Comparison of ENCODE assay signal across 16 cellular contexts in the genomic region with DNA sequence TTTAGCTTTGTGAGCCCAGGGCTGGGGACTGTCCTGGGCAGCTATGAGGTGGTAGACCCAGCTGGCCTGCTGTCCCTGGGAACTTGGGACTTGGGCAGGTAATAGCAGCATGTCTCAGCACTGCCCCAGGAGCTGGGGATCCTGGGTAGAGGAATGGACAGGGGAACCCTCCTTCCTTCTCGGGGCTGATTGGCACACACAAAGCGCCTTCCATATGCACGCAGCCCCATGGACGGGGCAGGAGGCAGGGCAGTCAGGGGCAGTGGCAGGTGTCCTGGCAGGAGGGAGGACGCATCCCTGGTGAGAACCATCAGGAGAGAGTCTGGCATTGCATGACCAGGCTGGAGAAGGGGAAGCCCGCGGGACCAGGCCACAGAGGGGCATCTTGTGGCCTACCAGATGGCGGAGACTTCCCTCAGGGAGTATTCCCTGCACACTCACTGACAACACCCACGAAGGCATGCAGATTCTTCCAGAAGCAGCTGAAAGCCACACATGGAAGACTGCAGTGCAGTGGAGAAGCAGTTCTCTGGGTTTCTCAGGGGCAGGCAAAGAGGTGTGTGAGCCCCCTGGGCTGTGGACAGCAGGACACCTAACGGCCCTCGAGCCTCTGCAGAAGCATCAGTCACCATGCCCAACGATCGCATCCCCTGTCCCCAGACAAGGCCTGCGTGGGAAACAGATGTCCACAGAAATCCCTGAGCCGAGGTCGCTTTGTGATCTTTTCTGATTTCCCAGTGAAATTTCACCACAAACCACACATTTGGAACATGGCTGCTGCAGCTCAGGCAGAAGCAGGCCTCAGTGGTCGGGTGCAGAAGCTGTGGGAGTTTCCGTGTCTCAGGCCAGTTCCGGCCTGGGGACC. TPM values are rescaled to one million over a fixed set of nuclear protein-coding genes. Genes with fewer than 3 reads are reported as not detected.
DNase-seq lines count a peak whose midpoint lies in the region; ATAC-seq and TF ChIP-seq lines count a peak whose summit lies in the region.
"Had no signal": no experiment of that assay in that cellular context is flagged by ENCODE, and none has a peak within 500 bp of the region (broad histone marks: within the 10 kb centered on the region; RNA-seq: fewer than 3 reads in every experiment).

No MANE protein-coding gene starts in this region.

- H3K36me3 ChIP-seq in PC-3 (ENCODE audit: low read depth, low read length): no peaks in the 10 kb centered on the region
- no peaks in the 10 kb centered on the region for H3K36me3 ChIP-seq in left lung
- no peaks in the 10 kb centered on the region for H3K36me3 ChIP-seq in stomach
- H3K36me3 ChIP-seq: neutrophil, Peyer's patch had no signal

- H3K4me2 ChIP-seq in PC-3 (ENCODE audit: low read length): peak overlapping the region; percentile 22; the same call in 1 of the 2 replicates
- H3K4me2 ChIP-seq: smooth muscle cell had no signal

- H3K4me3 Mint-ChIP-seq in activated CD8-positive, alpha-beta T cell treated with anti-CD3 and anti-CD28 coated beads, Interleukin-2, amount 10 ng/mL, durations not matched to agents 7 days and 5 days: no peak overlapping the region
- no peak overlapping the region for H3K4me3 Mint-ChIP-seq in activated CD8-positive, alpha-beta T cell treated with anti-CD3 and anti-CD28 coated beads for 36 hours

- H3K4me1 ChIP-seq in PC-3 (ENCODE audit: insufficient read depth, low read length) (peaks cover 26% of the 10 kb centered on the region), left lung (peaks cover 8 to 14% of the 10 kb centered on the region in 2 donors), stomach (peaks cover 15 to 54% (median 26%) of the 10 kb centered on the region in 4 donors)

- no peak overlapping the region for H2AFZ ChIP-seq in PC-3 (ENCODE audit: low read length)

- no peak overlapping the region for H3K27ac Mint-ChIP-seq in activated CD8-positive, alpha-beta T cell treated with anti-CD3 and anti-CD28 coated beads, Interleukin-2, amount 10 ng/mL, durations not matched to agents 7 days and 5 days
- no peak overlapping the region for H3K27ac Mint-ChIP-seq in activated CD8-positive, alpha-beta T cell treated with anti-CD3 and anti-CD28 coated beads for 36 hours

- peaks cover 35% of the 10 kb centered on the region for H3K27me3 Mint-ChIP-seq in activated CD8-positive, alpha-beta T cell treated with anti-CD3 and anti-CD28 coated beads, Interleukin-2, amount 10 ng/mL, durations not matched to agents 7 days and 5 days (ENCODE audit: low read depth)
- H3K27me3 Mint-ChIP-seq in activated CD8-positive, alpha-beta T cell treated with anti-CD3 and anti-CD28 coated beads for 36 hours: peaks cover 13% of the 10 kb centered on the region

- no peak overlapping the region for H3K9ac ChIP-seq in PC-3 (ENCODE audit: low read length)

- no peaks in the 10 kb centered on the region for H3K9me2 ChIP-seq in PC-3 (replicated peaks; ENCODE audit: low read length)

- H3F3A ChIP-seq in PC-3 (ENCODE audit: low read length, unreplicated experiment): peaks cover 5% of the 10 kb centered on the region

- WGBS in stomach, 5 donors: 82 to 91% (median 86%) methylated on average over 17 to 19 of the region's 19 CpGs

- peak; percentile 17 for DNase-seq in activated CD8-positive, alpha-beta T cell treated with anti-CD3 and anti-CD28 coated beads, Interleukin-2, amount 10 ng/mL, durations not matched to agents 7 days and 5 days
- no peak for DNase-seq in activated CD8-positive, alpha-beta T cell treated with anti-CD3 and anti-CD28 coated beads for 36 hours
- DNase-seq in PC-3 (no peak), left lung (peak; percentile 29 to 43), stomach (peak; percentile 23), NCI-H1930 (lab: John Stamatoyannopoulos, UW) (no peak), activated gamma-delta T cell treated with Interleukin-2 at 50 U/mL for 16 hours (no peak)
- DNase-seq: ACHN, Calu3, NCI-H524 treated with DMSO at 0.1 percent for 48 hours had no signal

- TF ChIP-seq CTCF in activated CD8-positive, alpha-beta T cell treated with anti-CD3 and anti-CD28 coated beads for 36 hours (IDR thresholded peaks at IDR 0.05): no peak
- TF ChIP-seq CTCF in PC-3 (conservative IDR thresholded peaks at IDR 0.05; ENCODE audit: low read depth, low read length) (no peak), left lung (IDR thresholded peaks at IDR 0.05) (no peak), stomach (IDR thresholded peaks at IDR 0.05) (no peak)

- H3K9me3 ChIP-seq in PC-3 (ENCODE audit: low read length) (no peaks in the 10 kb centered on the region), left lung (no peaks in the 10 kb centered on the region), stomach (no peaks in the 10 kb centered on the region)
- H3K9me3 ChIP-seq: neutrophil, Peyer's patch had no signal

- peaks cover 30% of the 10 kb centered on the region for H3K4me1 Mint-ChIP-seq in activated CD8-positive, alpha-beta T cell treated with anti-CD3 and anti-CD28 coated beads, Interleukin-2, amount 10 ng/mL, durations not matched to agents 7 days and 5 days (ENCODE audit: low read depth)
- peaks cover 28% of the 10 kb centered on the region for H3K4me1 Mint-ChIP-seq in activated CD8-positive, alpha-beta T cell treated with anti-CD3 and anti-CD28 coated beads for 36 hours (ENCODE audit: low read depth)

- no TSS peak for BruUV-seq in PC-3 (replicated peaks; lab: Mats Ljungman, UMichigan)

- CTCF ChIA-PET in activated CD8-positive, alpha-beta T cell treated with anti-CD3 and anti-CD28 coated beads, Interleukin-2, amount 10 ng/mL, durations not matched to agents 7 days and 5 days (lab: Charles Lee): interaction anchor here (1.4 kb wide), 1 partner anchor 78 kb away, joined by 6 read pairs; no protein-coding TSS in a partner anchor
- CTCF ChIA-PET in activated CD8-positive, alpha-beta T cell treated with anti-CD3 and anti-CD28 coated beads for 36 hours (lab: Charles Lee): interaction anchor here (0.7 to 1.0 kb wide), 3 partner anchors 17 to 78 kb away, joined by 3 read pairs; no protein-coding TSS in a partner anchor
- CTCF ChIA-PET in PC-3 (lab: Charles Lee): no interaction called here

- intact Hi-C loops in activated CD8-positive, alpha-beta T cell treated with anti-CD3 and anti-CD28 coated beads for 36 hours (cut with micrococcal nuclease): no loop called here
- intact Hi-C loops in PC-3 (cut with micrococcal nuclease) (loop anchor here (5.0 to 10.0 kb wide), 2 partner anchors 69 to 163 kb away; no protein-coding TSS in a partner anchor), left lung (cut with DNase I) (no loop called here), stomach (cut with DNase I; ENCODE audit: low total_unique reads) (no loop called here)

- POLR2A ChIA-PET in activated CD8-positive, alpha-beta T cell treated with anti-CD3 and anti-CD28 coated beads, Interleukin-2, amount 10 ng/mL, durations not matched to agents 7 days and 5 days (lab: Charles Lee): no interaction called here
- POLR2A ChIA-PET in activated CD8-positive, alpha-beta T cell treated with anti-CD3 and anti-CD28 coated beads for 36 hours (lab: Charles Lee): no interaction called here
- POLR2A ChIA-PET in PC-3 (lab: Charles Lee; ENCODE audit: unreplicated experiment): no interaction called here

- no peaks in the 10 kb centered on the region for H3K9me3 Mint-ChIP-seq in activated CD8-positive, alpha-beta T cell treated with anti-CD3 and anti-CD28 coated beads, Interleukin-2, amount 10 ng/mL, durations not matched to agents 7 days and 5 days (ENCODE audit: insufficient read depth)
- H3K9me3 Mint-ChIP-seq in activated CD8-positive, alpha-beta T cell treated with anti-CD3 and anti-CD28 coated beads for 36 hours: no peaks in the 10 kb centered on the region

- no peak overlapping the region for H3K4me3 ChIP-seq in PC-3 (ENCODE audit: low read length)
- H3K4me3 ChIP-seq in left lung: no peak overlapping the region
- H3K4me3 ChIP-seq in stomach: no peak overlapping the region
- H3K4me3 ChIP-seq: Peyer's patch, smooth muscle cell had no signal

- TF ChIP-seq POLR2A in stomach (IDR thresholded peaks at IDR 0.05): no peak

- H3K27me3 ChIP-seq in PC-3 (ENCODE audit: low read length) (peaks cover 44% of the 10 kb centered on the region), left lung (peaks cover 7 to 35% of the 10 kb centered on the region in 2 donors), stomach (peaks cover 0 to 44% (median 14%) of the 10 kb centered on the region in 3 donors)
- H3K27me3 ChIP-seq: Peyer's patch had no signal

- no peak for TF ChIP-seq EP300 in stomach (IDR thresholded peaks at IDR 0.05)

- no peaks in the 10 kb centered on the region for H3K36me3 Mint-ChIP-seq in activated CD8-positive, alpha-beta T cell treated with anti-CD3 and anti-CD28 coated beads, Interleukin-2, amount 10 ng/mL, durations not matched to agents 7 days and 5 days (ENCODE audit: low read depth)
- H3K36me3 Mint-ChIP-seq in activated CD8-positive, alpha-beta T cell treated with anti-CD3 and anti-CD28 coated beads for 36 hours (ENCODE audit: low read depth): no peaks in the 10 kb centered on the region

- H4K20me1 ChIP-seq in PC-3 (ENCODE audit: low read length): no peaks in the 10 kb centered on the region

- no peak for ATAC-seq in activated CD8-positive, alpha-beta T cell treated with anti-CD3 and anti-CD28 coated beads, Interleukin-2, amount 10 ng/mL, durations not matched to agents 7 days and 5 days
- ATAC-seq in activated CD8-positive, alpha-beta T cell treated with anti-CD3 and anti-CD28 coated beads for 36 hours: no peak
- ATAC-seq in PC-3 (no peak), left lung (no peak), HG03159 (IDR thresholded peaks at IDR 0.05; ENCODE audit: unreplicated experiment) (no peak)
- ATAC-seq: esophagus mucosa, left colon had no signal

- no peaks in the 10 kb centered on the region for H3K79me2 ChIP-seq in PC-3 (ENCODE audit: low read length)

- H3K27ac ChIP-seq in PC-3 (ENCODE audit: low read length) (no peak overlapping the region), left lung (no peak overlapping the region), stomach (no peak overlapping the region)
- H3K27ac ChIP-seq: neutrophil, Peyer's patch had no signal

RNA-seq across cellular contexts. Expression of a gene that starts 7.0 kb away (rescaled TPM):
- 1 to 10 TPM; 1.3 to 3.2 TPM for total RNA-seq in activated CD8-positive, alpha-beta T cell treated with anti-CD3 and anti-CD28 coated beads, Interleukin-2, amount 10 ng/mL, durations not matched to agents 7 days and 5 days
- 1 to 10 TPM; 1.5 to 2.3 TPM for total RNA-seq in activated CD8-positive, alpha-beta T cell treated with anti-CD3 and anti-CD28 coated beads for 36 hours
- total RNA-seq in PC-3 (2014; rRNA removed) (1.6 and 6.7 TPM in 2 replicates), left lung (10 to 100 TPM; 31.6 to 61.5 TPM), stomach (10 to 100 TPM in 1 of 5 donors, 1 to 10 TPM in 2, not detected in 2; 1.8 to 13.6 (median 4.4) TPM)
- 10 to 100 TPM in 2 of 3 donors, 1 to 10 TPM in 1; 5.3 to 12.8 (median 10.5) TPM for polyA plus RNA-seq in stomach

Comparison
In these comparisons a context has a peak if more than half of its experiments do, and no peak if none do; other contexts are left out.
1. DNase-seq: peak in activated CD8-positive, alpha-beta T cell treated with anti-CD3 and anti-CD28 coated beads, Interleukin-2, amount 10 ng/mL, durations not matched to agents 7 days and 5 days (single experiment), left lung (2 of 2) and stomach (single experiment); none in activated CD8-positive, alpha-beta T cell treated with anti-CD3 and anti-CD28 coated beads for 36 hours (single experiment), PC-3 (single experiment), NCI-H1930 (0 of 2) and activated gamma-delta T cell treated with Interleukin-2 at 50 U/mL for 16 hours (single experiment).